In the genomic region with DNA sequence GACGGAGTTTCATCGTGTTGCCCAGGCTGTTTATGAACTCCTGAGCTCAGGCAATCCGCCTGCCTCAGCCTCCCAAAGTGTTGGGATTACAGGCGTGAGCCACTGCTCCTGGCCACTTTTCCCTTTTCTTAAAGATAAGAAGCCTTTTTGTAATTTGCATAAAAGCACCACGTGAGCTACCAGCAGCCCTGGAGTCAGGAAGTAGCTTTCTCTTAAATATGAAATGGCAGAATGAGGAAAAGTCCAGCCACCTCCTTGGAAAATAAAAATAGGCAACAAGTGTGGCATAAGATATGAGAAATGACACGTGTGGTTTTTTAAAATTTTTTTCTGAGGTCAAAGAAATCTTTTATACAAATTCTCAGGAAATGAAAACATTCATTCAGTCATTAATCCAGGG, we compare ENCODE assay signal across 22 cellular contexts.
"Had no signal": no experiment of that assay in that cellular context is flagged by ENCODE, and none has a peak within 500 bp of the region (broad histone marks: within the 10 kb centered on the region; RNA-seq: fewer than 3 reads in every experiment).

No MANE protein-coding gene starts in this region.

- H3K27ac ChIP-seq: HL-60, PC-9, Peyer's patch, SJCRH30 had no signal

- H3K36me3 Mint-ChIP-seq: IgD-negative memory B cell had no signal

- H2AFZ ChIP-seq: PC-9 had no signal

- H3K4me3 Mint-ChIP-seq: IgD-negative memory B cell had no signal

- H3K27ac Mint-ChIP-seq: IgD-negative memory B cell had no signal

- H3K4me1 ChIP-seq: Peyer's patch, SJCRH30 had no signal

- H3K9me3 ChIP-seq: Peyer's patch, SJCRH30 had no signal

- H3K4me3 ChIP-seq: PC-9, Peyer's patch, SJCRH30 had no signal

- H3K27me3 ChIP-seq: Peyer's patch had no signal

- DNase-seq: Karpas-422, KBM-7, NCI-H1092, NCI-H1105 treated with DMSO at 0.1 percent for 48 hours, NCI-H1417 treated with DMSO at 0.1 percent for 48 hours, NCI-H146, NCI-H1694 treated with DMSO at 0.1 percent for 48 hours, NCI-H2081 treated with DMSO at 0.1 percent for 48 hours, NCI-H2171, NCI-H226, NCI-H446, NCI-H510A, NCI-H524 treated with DMSO at 0.1 percent for 48 hours, NCI-H774, PC-9, Peyer's patch, SHP77 treated with DMSO at 0.1 percent for 48 hours had no signal

- H3K36me3 ChIP-seq: Peyer's patch, SJCRH30 had no signal

- ATAC-seq: Right ventricle myocardium inferior, SK-N-SH treated with all-trans-retinoic acid at 6 μM for 48 hours had no signal
